20 cellular contexts compared by ENCODE assay signal in genomic region chr9:132827366-132827765, GRCh38. TPM values are rescaled to one million over a fixed set of nuclear protein-coding genes. Genes with fewer than 3 reads are reported as not detected.
DNase-seq lines count a peak whose midpoint lies in the region; ATAC-seq, FAIRE-seq and TF ChIP-seq lines count a peak whose summit lies in the region.
"Had no signal": no experiment of that assay in that cellular context is flagged by ENCODE, and none has a peak within 500 bp of the region (broad histone marks: within the 10 kb centered on the region; RNA-seq: fewer than 3 reads in every experiment).

No MANE protein-coding gene starts in this region.

- H3K9ac ChIP-seq in BLaER1 treated with 17β-estradiol and CSF1 and Interleukin-3, amounts not matched to agents 10 nM and 100 nM: no peak overlapping the region; a peak in 1 of 22 replicates
- no peak overlapping the region for H3K9ac ChIP-seq in kidney (ENCODE audit: low read length in 2 of 2)

- H3K4me1 ChIP-seq in BLaER1 treated with 17β-estradiol and CSF1 and Interleukin-3, amounts not matched to agents 10 nM and 100 nM: peaks cover 31 to 52% (median 46%) of the 10 kb centered on the region in 10 experiments
- no peaks in the 10 kb centered on the region for H3K4me1 ChIP-seq in kidney (ENCODE audit: control insufficient read depth in 1 of 2, insufficient read depth in 1 of 2, low read depth in 1 of 2, low read length in 2 of 2)

- peak overlapping the region in 5 of 11 experiments; percentile 11 to 62 (median 44); a peak in 3 of 22 replicates for H3K27ac ChIP-seq in BLaER1 treated with 17β-estradiol and CSF1 and Interleukin-3, amounts not matched to agents 10 nM and 100 nM
- peak overlapping the region; percentile 50 for H3K27ac ChIP-seq in KOPT-K1 (ENCODE audit: low read depth, low read length, poor library complexity, severe bottlenecking)
- H3K27ac ChIP-seq in kidney (ENCODE audit: low read depth in 2 of 2, low read length in 2 of 2): no peak overlapping the region

- intact Hi-C loops in kidney (cut with DNase I) (no loop called here), sciatic nerve (cut with DNase I) (no loop called here)

- H3K27me3 ChIP-seq in BLaER1 treated with 17β-estradiol and CSF1 and Interleukin-3, amounts not matched to agents 10 nM and 100 nM: no peaks in the 10 kb centered on the region

- ATAC-seq in sciatic nerve (no peak), GM21390 (IDR thresholded peaks at IDR 0.05; ENCODE audit: unreplicated experiment) (no peak), HG03521 (IDR thresholded peaks at IDR 0.05; ENCODE audit: unreplicated experiment) (no peak)

- H3K4me3 ChIP-seq in BLaER1 treated with 17β-estradiol and CSF1 and Interleukin-3, amounts not matched to agents 10 nM and 100 nM: 0 out of 20 replicates have a peak overlapping the region, but pooled peaks of 1 of the 10 experiments have one; percentile 49
- no peak overlapping the region for H3K4me3 ChIP-seq in kidney (ENCODE audit: low read length in 2 of 2)

- no peaks in the 10 kb centered on the region for H3K36me3 ChIP-seq in BLaER1 treated with 17β-estradiol and CSF1 and Interleukin-3, amounts not matched to agents 10 nM and 100 nM
- H3K36me3 ChIP-seq in KOPT-K1 (ENCODE audit: insufficient read depth, low read length): no peaks in the 10 kb centered on the region
- no peaks in the 10 kb centered on the region for H3K36me3 ChIP-seq in kidney (ENCODE audit: control insufficient read depth in 1 of 2, insufficient read depth in 2 of 2, low read length in 2 of 2)

- DNase-seq in kidney (peak; percentile 31), sciatic nerve (ENCODE audit: low spot score) (peak; percentile 34), iPS-NIHi7 (ENCODE audit: extremely low spot score) (no peak), erythroblast (lab: John Stamatoyannopoulos, UW) (no peak)
- DNase-seq: Calu3; CD4-positive, alpha-beta T cell; COR-L47; DMS53; DMS79 treated with DMSO at 0.1 percent for 48 hours; GF-D8; GOT3; HCEC 1CT had no signal

- no peak for TF ChIP-seq POLR2A in erythroblast (IDR thresholded peaks at IDR 0.05; ENCODE audit: low read length)

- H3K4me2 ChIP-seq in BLaER1 treated with 17β-estradiol and CSF1 and Interleukin-3, amounts not matched to agents 10 nM and 100 nM: peak overlapping the region; percentile 75 to 93 (median 83)

- H4K20me1 ChIP-seq in BLaER1 treated with 17β-estradiol and CSF1 and Interleukin-3, amounts not matched to agents 10 nM and 100 nM: no peaks in the 10 kb centered on the region

- FAIRE-seq in kidney (lab: Jason Lieb, UNC): no peak
- FAIRE-seq: GM12891, GM18507, H54 had no signal

- H3K9me3 ChIP-seq in BLaER1 treated with 17β-estradiol and CSF1 and Interleukin-3, amounts not matched to agents 10 nM and 100 nM (replicated peaks in 1 of 11): no peaks in the 10 kb centered on the region
- H3K9me3 ChIP-seq in KOPT-K1 (ENCODE audit: insufficient read depth, low read length, poor library complexity, severe bottlenecking) (no peaks in the 10 kb centered on the region), kidney (ENCODE audit: control insufficient read depth in 1 of 2, low read length in 2 of 2) (no peaks in the 10 kb centered on the region)

- TF ChIP-seq CTCF in kidney (IDR thresholded peaks at IDR 0.05; ENCODE audit: borderline replicate concordance, extremely low read depth, insufficient read depth): no peak

RNA-seq across cellular contexts. Expression of gene AK8, which starts 50.7 kb away (rescaled TPM):
- total RNA-seq in kidney (6.3 TPM), sciatic nerve (1.6 TPM)
- polyA plus RNA-seq in kidney (ENCODE audit: insufficient read depth, low read depth, low replicate concordance): 6.2 TPM
- total RNA-seq: A673; CD4-positive, alpha-beta T cell had no signal

RNA-seq across cellular contexts. Expression of gene SPACA9, which starts 51.3 kb away (rescaled TPM):
- 8.7 TPM for total RNA-seq in kidney
- 17.1 TPM for polyA plus RNA-seq in kidney (ENCODE audit: insufficient read depth, low read depth, low replicate concordance)
- total RNA-seq in sciatic nerve: 9.3 TPM

Comparison
In these comparisons a context has a peak if more than half of its experiments do, and no peak if none do; other contexts are left out.
1. DNase-seq: peak in kidney (single experiment) and sciatic nerve (single experiment); none in iPS-NIHi7 (single experiment) and erythroblast (0 of 2).